ENCODE assay signal across 1 cellular context in the genomic region with DNA sequence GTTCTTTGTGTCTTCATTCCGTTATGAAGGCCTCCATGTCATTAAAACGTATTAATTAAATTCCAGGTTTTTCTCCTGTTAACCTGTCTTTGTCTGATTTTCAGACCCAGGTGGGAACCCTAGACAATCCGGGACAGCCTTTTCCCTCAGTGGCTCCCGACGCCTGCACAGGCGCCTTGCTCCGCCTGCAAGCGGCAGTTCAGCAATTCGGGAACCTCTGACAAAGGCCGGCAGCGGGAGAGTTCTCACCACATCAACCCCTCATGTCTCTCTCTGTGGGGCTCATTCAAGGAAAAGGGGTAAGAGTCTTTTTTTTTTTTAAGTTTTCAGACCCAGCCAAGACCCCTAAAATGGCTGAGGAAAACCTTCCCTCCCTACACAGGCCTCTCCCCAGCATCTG.
TF ChIP-seq lines count a peak whose summit lies in the region.

No MANE protein-coding gene starts in this region.

TF ChIP-seq in H1, 55 proteins besides CTCF, POLR2A, EP300 and RAD21 (continued from another document):
- TF ChIP-seq MAFK (IDR thresholded peaks at IDR 0.05; ENCODE audit: low read depth, low read length) (no peak), SIX5 (IDR thresholded peaks at IDR 0.05; ENCODE audit: low read depth, low read length) (no peak), NANOG (IDR thresholded peaks at IDR 0.05; ENCODE audit: insufficient read depth, low read depth, low read length, poor library complexity, severe bottlenecking) (no peak), POU5F1 (IDR thresholded peaks at IDR 0.05; ENCODE audit: low read depth, low read length) (no peak)
TF ChIP-seq in H1: peak in this region for 0.
